Comparison of ENCODE assay signal across 23 cellular contexts in the genomic region with DNA sequence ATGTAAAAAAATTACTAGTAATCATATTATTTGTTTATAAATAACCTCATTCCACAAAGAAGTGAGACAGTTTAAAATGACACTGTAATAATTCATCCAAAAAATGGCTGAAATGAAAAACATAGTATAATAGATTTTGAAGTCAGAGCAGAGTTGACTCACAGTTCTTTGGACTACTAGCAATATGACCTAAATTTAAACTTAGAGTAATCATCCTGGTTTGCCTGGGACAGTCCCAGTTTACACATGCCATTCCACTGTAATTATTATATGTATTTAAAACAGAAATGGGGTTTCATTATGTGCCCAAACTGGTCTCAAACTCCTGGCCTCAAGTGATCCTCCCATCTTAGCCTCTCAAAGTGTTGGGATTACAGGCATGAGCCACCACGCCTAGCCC.
"Had no signal": no experiment of that assay in that cellular context is flagged by ENCODE, and none has a peak within 500 bp of the region (broad histone marks: within the 10 kb centered on the region; RNA-seq: fewer than 3 reads in every experiment).

No MANE protein-coding gene starts in this region.

- H3K36me3 Mint-ChIP-seq: memory B cell; mesothelial cell of epicardium; natural killer cell treated with Interleukin-12 subunit alpha and Interleukin-12 subunit beta and Interleukin-15 and Interleukin-18, amount 100 ng/mL, for 72 hours had no signal

- H3K4me3 Mint-ChIP-seq: endodermal cell; memory B cell; mesothelial cell of epicardium; natural killer cell treated with Interleukin-12 subunit alpha and Interleukin-12 subunit beta and Interleukin-15 and Interleukin-18, amount 100 ng/mL, for 72 hours; stimulated activated naive B cell treated with anti-CD40 and anti-IgM and Interleukin-4, amounts not matched to agents 10 μg/mL and 1 μg/mL and 100 μg/mL, for 72 hours; stimulated activated naive CD8-positive, alpha-beta T cell treated with anti-CD3 and anti-CD28 coated beads, Interleukin-15, amount 100 ng/mL, for 72 hours; type B pancreatic cell had no signal

- H3K27ac Mint-ChIP-seq: endodermal cell; memory B cell; mesothelial cell of epicardium; natural killer cell treated with Interleukin-12 subunit alpha and Interleukin-12 subunit beta and Interleukin-15 and Interleukin-18, amount 100 ng/mL, for 72 hours; stimulated activated naive B cell treated with anti-CD40 and anti-IgM and Interleukin-4, amounts not matched to agents 10 μg/mL and 1 μg/mL and 100 μg/mL, for 72 hours; type B pancreatic cell had no signal

- DNase-seq: colonic mucosa; dermis blood vessel endothelial cell; endodermal cell; erythroblast; foreskin fibroblast; glutamatergic neuron; left ventricle myocardium inferior; lower lobe of right lung; occipital lobe; retina; right lobe of liver; spleen; stimulated activated CD4-positive, alpha-beta T cell treated with anti-CD3 and anti-CD28 coated beads, Interleukin-15, amount 100 ng/mL, for 24 hours; stimulated activated CD4-positive, alpha-beta T cell treated with anti-CD3 and anti-CD28 coated beads, Interleukin-1b, Interleukin-23, amount 100 ng/mL, for 48 hours; stimulated activated CD4-positive, alpha-beta T cell treated with anti-CD3 and anti-CD28 coated beads, Interleukin-4, amount 100 ng/mL, for 24 hours; stimulated activated naive B cell treated with anti-CD40 and anti-IgM and Interleukin-4, amounts not matched to agents 10 μg/mL and 1 μg/mL and 100 μg/mL, for 72 hours; stimulated activated naive CD8-positive, alpha-beta T cell treated with anti-CD3 and anti-CD28 coated beads, Interleukin-15, amount 100 ng/mL, for 72 hours; substantia nigra had no signal

- H3K9me3 Mint-ChIP-seq: endodermal cell; memory B cell; mesothelial cell of epicardium; natural killer cell treated with Interleukin-12 subunit alpha and Interleukin-12 subunit beta and Interleukin-15 and Interleukin-18, amount 100 ng/mL, for 72 hours; stimulated activated naive B cell treated with anti-CD40 and anti-IgM and Interleukin-4, amounts not matched to agents 10 μg/mL and 1 μg/mL and 100 μg/mL, for 72 hours; stimulated activated naive CD8-positive, alpha-beta T cell treated with anti-CD3 and anti-CD28 coated beads, Interleukin-15, amount 100 ng/mL, for 72 hours; type B pancreatic cell had no signal

- ATAC-seq: gastroesophageal sphincter; lower lobe of right lung; natural killer cell treated with Interleukin-12 subunit alpha and Interleukin-12 subunit beta and Interleukin-15 and Interleukin-18, amount 100 ng/mL, for 72 hours; right lobe of liver; stimulated activated naive B cell treated with anti-CD40 and anti-IgM and Interleukin-4, amounts not matched to agents 10 μg/mL and 1 μg/mL and 100 μg/mL, for 72 hours; stimulated activated naive CD8-positive, alpha-beta T cell treated with anti-CD3 and anti-CD28 coated beads, Interleukin-15, amount 100 ng/mL, for 72 hours had no signal

- H3K4me1 Mint-ChIP-seq: endodermal cell; memory B cell; mesothelial cell of epicardium; stimulated activated naive B cell treated with anti-CD40 and anti-IgM and Interleukin-4, amounts not matched to agents 10 μg/mL and 1 μg/mL and 100 μg/mL, for 72 hours; stimulated activated naive CD8-positive, alpha-beta T cell treated with anti-CD3 and anti-CD28 coated beads, Interleukin-15, amount 100 ng/mL, for 72 hours had no signal

- H3K27me3 Mint-ChIP-seq: memory B cell; natural killer cell treated with Interleukin-12 subunit alpha and Interleukin-12 subunit beta and Interleukin-15 and Interleukin-18, amount 100 ng/mL, for 72 hours; stimulated activated naive B cell treated with anti-CD40 and anti-IgM and Interleukin-4, amounts not matched to agents 10 μg/mL and 1 μg/mL and 100 μg/mL, for 72 hours; stimulated activated naive CD8-positive, alpha-beta T cell treated with anti-CD3 and anti-CD28 coated beads, Interleukin-15, amount 100 ng/mL, for 72 hours; type B pancreatic cell had no signal
